Comparison of ENCODE assay signal across 1 cellular context in genomic region chr20:37384683-37385174, GRCh38.
A peak's percentile ranks its signal among the peaks of the same experiment; 100 is the strongest.
TF ChIP-seq lines count a peak whose summit lies in the region.

No MANE protein-coding gene starts in this region.

TF ChIP-seq in HepG2, 621 proteins besides CTCF, POLR2A, EP300 and RAD21 (continued from another document and continues in another):
- TF ChIP-seq ZNF281 (CRISPR knock-in tag; IDR thresholded peaks at IDR 0.05; ENCODE audit: borderline replicate concordance) (no peak), HOMEZ (CRISPR knock-in tag; IDR thresholded peaks at IDR 0.05; ENCODE audit: low read depth) (no peak), JDP2 (CRISPR knock-in tag; IDR thresholded peaks at IDR 0.05; ENCODE audit: borderline replicate concordance) (no peak), ZNF530 (CRISPR knock-in tag; IDR thresholded peaks at IDR 0.05; ENCODE audit: low read depth) (no peak), CENPBD1 (CRISPR knock-in tag; IDR thresholded peaks at IDR 0.05; ENCODE audit: borderline replicate concordance, low read depth) (no peak), ZNF850 (CRISPR knock-in tag; conservative IDR thresholded peaks at IDR 0.05) (no peak), YEATS2 (CRISPR knock-in tag; IDR thresholded peaks at IDR 0.05; ENCODE audit: borderline replicate concordance) (no peak), CSRNP2 (CRISPR knock-in tag; conservative IDR thresholded peaks at IDR 0.05; ENCODE audit: low read depth) (no peak), ATF4 (CRISPR knock-in tag; IDR thresholded peaks at IDR 0.05) (no peak), SMAD3 (CRISPR knock-in tag; IDR thresholded peaks at IDR 0.05) (no peak), HDAC2 (CRISPR knock-in tag; IDR thresholded peaks at IDR 0.05) (peak; percentile 45; the same call in 1 of the 2 replicates), ZNF607 (CRISPR knock-in tag; IDR thresholded peaks at IDR 0.05; ENCODE audit: borderline replicate concordance) (no peak), ESRRA (CRISPR knock-in tag; IDR thresholded peaks at IDR 0.05; ENCODE audit: low read depth) (peak; percentile 61; the same call in 1 of the 2 replicates), ZNF768 (CRISPR knock-in tag; IDR thresholded peaks at IDR 0.05) (peak; percentile 85), TAF1 (CRISPR knock-in tag; IDR thresholded peaks at IDR 0.05) (0 out of 2 replicates have a peak, but pooled peaks have one; percentile 24), ZBTB3 (CRISPR knock-in tag; IDR thresholded peaks at IDR 0.05; ENCODE audit: borderline replicate concordance, low read depth) (no peak), RNF219 (CRISPR knock-in tag; IDR thresholded peaks at IDR 0.05) (no peak), ZNF619 (CRISPR knock-in tag; IDR thresholded peaks at IDR 0.05) (0 out of 2 replicates have a peak, but pooled peaks have one; percentile 42), SMAD9 (CRISPR knock-in tag; IDR thresholded peaks at IDR 0.05) (no peak), NONO (IDR thresholded peaks at IDR 0.05) (no peak), NONO (CRISPR knock-in tag; conservative IDR thresholded peaks at IDR 0.05) (0 out of 2 replicates have a peak, but pooled peaks have one; percentile 34), ZNF569 (CRISPR knock-in tag; IDR thresholded peaks at IDR 0.05; ENCODE audit: borderline replicate concordance) (no peak), ZNF224 (CRISPR knock-in tag; IDR thresholded peaks at IDR 0.05) (no peak), ZNF276 (CRISPR knock-in tag; IDR thresholded peaks at IDR 0.05; ENCODE audit: low read depth) (0 out of 2 replicates have a peak, but pooled peaks have one; percentile 19), ZNF557 (CRISPR knock-in tag; IDR thresholded peaks at IDR 0.05) (no peak), ARID2 (CRISPR knock-in tag; IDR thresholded peaks at IDR 0.05; ENCODE audit: borderline replicate concordance) (no peak), ZSCAN12 (CRISPR knock-in tag; IDR thresholded peaks at IDR 0.05) (no peak), SKI (IDR thresholded peaks at IDR 0.05; ENCODE audit: partially characterized antibody) (no peak), ZNF839 (CRISPR knock-in tag; IDR thresholded peaks at IDR 0.05; ENCODE audit: borderline replicate concordance) (peak; percentile 34; the same call in 1 of the 2 replicates), SAFB2 (CRISPR knock-in tag; IDR thresholded peaks at IDR 0.05; ENCODE audit: borderline replicate concordance, low read depth) (no peak), YY1 (IDR thresholded peaks at IDR 0.05; ENCODE audit: insufficient read depth, insufficient replicate concordance, low read depth, low read length) (peak; percentile 75), TP53 (CRISPR knock-in tag; conservative IDR thresholded peaks at IDR 0.05) (no peak), TOPORS (CRISPR knock-in tag; IDR thresholded peaks at IDR 0.05) (no peak), REXO4 (CRISPR knock-in tag; IDR thresholded peaks at IDR 0.05; ENCODE audit: borderline replicate concordance) (no peak), SOX13 (IDR thresholded peaks at IDR 0.05) (no peak), SOX13 (CRISPR knock-in tag; conservative IDR thresholded peaks at IDR 0.05 in 1 of 2, IDR thresholded peaks at IDR 0.05 in 1 of 2) (peak in 1 of 2 experiments; percentile 33; a peak in 1 of 4 replicates), RAD51 (IDR thresholded peaks at IDR 0.05; ENCODE audit: borderline replicate concordance) (no peak), BCL3 (CRISPR knock-in tag; IDR thresholded peaks at IDR 0.05) (no peak; the same call in 1 of the 2 replicates), ZNF232 (CRISPR knock-in tag; IDR thresholded peaks at IDR 0.05; ENCODE audit: borderline replicate concordance) (peak; percentile 19; the same call in 1 of the 2 replicates), ZNF781 (CRISPR knock-in tag; IDR thresholded peaks at IDR 0.05; ENCODE audit: borderline replicate concordance, not compliant biosample characterization) (peak; percentile 37), IRF1 (CRISPR knock-in tag; IDR thresholded peaks at IDR 0.05; ENCODE audit: low read depth) (no peak), LRRFIP1 (CRISPR knock-in tag; conservative IDR thresholded peaks at IDR 0.05) (no peak), ZNF512 (CRISPR knock-in tag; IDR thresholded peaks at IDR 0.05) (no peak), MIXL1 (CRISPR knock-in tag; IDR thresholded peaks at IDR 0.05) (0 out of 2 replicates have a peak, but pooled peaks have one; percentile 25), ZFX (CRISPR knock-in tag; IDR thresholded peaks at IDR 0.05; ENCODE audit: low read depth) (peak; percentile 45; the same call in 1 of the 2 replicates), PHB2 (IDR thresholded peaks at IDR 0.05; ENCODE audit: partially characterized antibody) (no peak)
